Comparison of ENCODE assay signal across 1 cellular context in genomic region chr17:19977360-19978205, GRCh38.
TF ChIP-seq lines count a peak whose summit lies in the region.

TSS of gene AKAP10 (minus strand) at chr17:19977828. CDS start at chr17:19977679, 149 bp downstream.

TF ChIP-seq in HepG2, 621 proteins besides CTCF, POLR2A, EP300 and RAD21 (continued from another document and continues in another):
- TF ChIP-seq, protein P1, sequence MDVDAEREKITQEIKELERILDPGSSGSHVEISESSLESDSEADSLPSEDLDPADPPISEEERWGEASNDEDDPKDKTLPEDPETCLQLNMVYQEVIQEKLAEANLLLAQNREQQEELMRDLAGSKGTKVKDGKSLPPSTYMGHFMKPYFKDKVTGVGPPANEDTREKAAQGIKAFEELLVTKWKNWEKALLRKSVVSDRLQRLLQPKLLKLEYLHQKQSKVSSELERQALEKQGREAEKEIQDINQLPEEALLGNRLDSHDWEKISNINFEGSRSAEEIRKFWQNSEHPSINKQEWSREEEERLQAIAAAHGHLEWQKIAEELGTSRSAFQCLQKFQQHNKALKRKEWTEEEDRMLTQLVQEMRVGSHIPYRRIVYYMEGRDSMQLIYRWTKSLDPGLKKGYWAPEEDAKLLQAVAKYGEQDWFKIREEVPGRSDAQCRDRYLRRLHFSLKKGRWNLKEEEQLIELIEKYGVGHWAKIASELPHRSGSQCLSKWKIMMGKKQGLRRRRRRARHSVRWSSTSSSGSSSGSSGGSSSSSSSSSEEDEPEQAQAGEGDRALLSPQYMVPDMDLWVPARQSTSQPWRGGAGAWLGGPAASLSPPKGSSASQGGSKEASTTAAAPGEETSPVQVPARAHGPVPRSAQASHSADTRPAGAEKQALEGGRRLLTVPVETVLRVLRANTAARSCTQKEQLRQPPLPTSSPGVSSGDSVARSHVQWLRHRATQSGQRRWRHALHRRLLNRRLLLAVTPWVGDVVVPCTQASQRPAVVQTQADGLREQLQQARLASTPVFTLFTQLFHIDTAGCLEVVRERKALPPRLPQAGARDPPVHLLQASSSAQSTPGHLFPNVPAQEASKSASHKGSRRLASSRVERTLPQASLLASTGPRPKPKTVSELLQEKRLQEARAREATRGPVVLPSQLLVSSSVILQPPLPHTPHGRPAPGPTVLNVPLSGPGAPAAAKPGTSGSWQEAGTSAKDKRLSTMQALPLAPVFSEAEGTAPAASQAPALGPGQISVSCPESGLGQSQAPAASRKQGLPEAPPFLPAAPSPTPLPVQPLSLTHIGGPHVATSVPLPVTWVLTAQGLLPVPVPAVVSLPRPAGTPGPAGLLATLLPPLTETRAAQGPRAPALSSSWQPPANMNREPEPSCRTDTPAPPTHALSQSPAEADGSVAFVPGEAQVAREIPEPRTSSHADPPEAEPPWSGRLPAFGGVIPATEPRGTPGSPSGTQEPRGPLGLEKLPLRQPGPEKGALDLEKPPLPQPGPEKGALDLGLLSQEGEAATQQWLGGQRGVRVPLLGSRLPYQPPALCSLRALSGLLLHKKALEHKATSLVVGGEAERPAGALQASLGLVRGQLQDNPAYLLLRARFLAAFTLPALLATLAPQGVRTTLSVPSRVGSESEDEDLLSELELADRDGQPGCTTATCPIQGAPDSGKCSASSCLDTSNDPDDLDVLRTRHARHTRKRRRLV (CRISPR knock-in tag; IDR thresholded peaks at IDR 0.05) = peak; percentile 87
- peak; percentile 60; the same call in 1 of the 2 replicates for TF ChIP-seq ZNF20 (CRISPR knock-in tag; IDR thresholded peaks at IDR 0.05)
- TF ChIP-seq ZNF710 (CRISPR knock-in tag; IDR thresholded peaks at IDR 0.05; ENCODE audit: borderline replicate concordance) = no peak; the same call in 1 of the 2 replicates
- peak; percentile 81 for TF ChIP-seq KLF6 (CRISPR knock-in tag; IDR thresholded peaks at IDR 0.05)
- TF ChIP-seq ZNF234 (CRISPR knock-in tag; conservative IDR thresholded peaks at IDR 0.05) = no peak
- TF ChIP-seq TBX3 (IDR thresholded peaks at IDR 0.05; ENCODE audit: borderline replicate concordance) = 0 out of 2 replicates have a peak, but pooled peaks have one; percentile 9
- TF ChIP-seq, protein P2, sequence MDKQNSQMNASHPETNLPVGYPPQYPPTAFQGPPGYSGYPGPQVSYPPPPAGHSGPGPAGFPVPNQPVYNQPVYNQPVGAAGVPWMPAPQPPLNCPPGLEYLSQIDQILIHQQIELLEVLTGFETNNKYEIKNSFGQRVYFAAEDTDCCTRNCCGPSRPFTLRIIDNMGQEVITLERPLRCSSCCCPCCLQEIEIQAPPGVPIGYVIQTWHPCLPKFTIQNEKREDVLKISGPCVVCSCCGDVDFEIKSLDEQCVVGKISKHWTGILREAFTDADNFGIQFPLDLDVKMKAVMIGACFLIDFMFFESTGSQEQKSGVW (CRISPR knock-in tag; IDR thresholded peaks at IDR 0.05; ENCODE audit: borderline replicate concordance) = no peak
- TF ChIP-seq ZBTB40 (IDR thresholded peaks at IDR 0.05) = no peak
- peak; percentile 91 for TF ChIP-seq ZBTB40 (CRISPR knock-in tag; IDR thresholded peaks at IDR 0.05)
- TF ChIP-seq AHR (CRISPR knock-in tag; IDR thresholded peaks at IDR 0.05) = peak; percentile 28; the same call in 1 of the 2 replicates
- peak; percentile 88 for TF ChIP-seq ZNF34 (CRISPR knock-in tag; IDR thresholded peaks at IDR 0.05; ENCODE audit: borderline replicate concordance)
- TF ChIP-seq KMT2A (CRISPR knock-in tag; IDR thresholded peaks at IDR 0.05) = peak; percentile 72
- TF ChIP-seq NFYB (CRISPR knock-in tag; IDR thresholded peaks at IDR 0.05) = no peak; the same call in 1 of the 2 replicates
- peak; percentile 77; the same call in 1 of the 2 replicates for TF ChIP-seq SALL2 (CRISPR knock-in tag; IDR thresholded peaks at IDR 0.05)
- TF ChIP-seq FOXK1 (CRISPR knock-in tag; IDR thresholded peaks at IDR 0.05; ENCODE audit: borderline replicate concordance, low read depth) = peak; percentile 97
- TF ChIP-seq DNMT1 (CRISPR knock-in tag; IDR thresholded peaks at IDR 0.05) = no peak
- TF ChIP-seq ZMYM3 (CRISPR knock-in tag; IDR thresholded peaks at IDR 0.05) = peak; percentile 49; the same call in 1 of the 2 replicates
- TF ChIP-seq RARA (CRISPR knock-in tag; IDR thresholded peaks at IDR 0.05) = peak; percentile 65
- peak; percentile 91; the same call in 1 of the 2 replicates for TF ChIP-seq XBP1 (CRISPR knock-in tag; IDR thresholded peaks at IDR 0.05)
- TF ChIP-seq ZNF687 (CRISPR knock-in tag; IDR thresholded peaks at IDR 0.05) = peak; percentile 99
- peak; percentile 85; the same call in 1 of the 2 replicates for TF ChIP-seq HOXA5 (CRISPR knock-in tag; IDR thresholded peaks at IDR 0.05)
- peak; percentile 76 for TF ChIP-seq ZNF552 (CRISPR knock-in tag; IDR thresholded peaks at IDR 0.05; ENCODE audit: borderline replicate concordance)
- peak; percentile 53 for TF ChIP-seq RNF2 (conservative IDR thresholded peaks at IDR 0.05; ENCODE audit: low read depth)
- TF ChIP-seq ZNF747 (CRISPR knock-in tag; IDR thresholded peaks at IDR 0.05; ENCODE audit: borderline replicate concordance) = peak; percentile 82
- TF ChIP-seq ZBTB2 (CRISPR knock-in tag; IDR thresholded peaks at IDR 0.05; ENCODE audit: low read depth) = peak; percentile 81; the same call in 1 of the 2 replicates
- TF ChIP-seq, protein P3, sequence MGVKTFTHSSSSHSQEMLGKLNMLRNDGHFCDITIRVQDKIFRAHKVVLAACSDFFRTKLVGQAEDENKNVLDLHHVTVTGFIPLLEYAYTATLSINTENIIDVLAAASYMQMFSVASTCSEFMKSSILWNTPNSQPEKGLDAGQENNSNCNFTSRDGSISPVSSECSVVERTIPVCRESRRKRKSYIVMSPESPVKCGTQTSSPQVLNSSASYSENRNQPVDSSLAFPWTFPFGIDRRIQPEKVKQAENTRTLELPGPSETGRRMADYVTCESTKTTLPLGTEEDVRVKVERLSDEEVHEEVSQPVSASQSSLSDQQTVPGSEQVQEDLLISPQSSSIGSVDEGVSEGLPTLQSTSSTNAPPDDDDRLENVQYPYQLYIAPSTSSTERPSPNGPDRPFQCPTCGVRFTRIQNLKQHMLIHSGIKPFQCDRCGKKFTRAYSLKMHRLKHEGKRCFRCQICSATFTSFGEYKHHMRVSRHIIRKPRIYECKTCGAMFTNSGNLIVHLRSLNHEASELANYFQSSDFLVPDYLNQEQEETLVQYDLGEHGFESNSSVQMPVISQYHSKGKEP (CRISPR knock-in tag; IDR thresholded peaks at IDR 0.05) = 0 out of 2 replicates have a peak, but pooled peaks have one; percentile 51
- TF ChIP-seq NFE2L2 (IDR thresholded peaks at IDR 0.05; ENCODE audit: low read length) = no peak
